5 cellular contexts compared by ENCODE assay signal in genomic region chr2:157903051-157903625, GRCh38.
"Had no signal": no experiment of that assay in that cellular context is flagged by ENCODE, and none has a peak within 500 bp of the region (broad histone marks: within the 10 kb centered on the region; RNA-seq: fewer than 3 reads in every experiment).

No MANE protein-coding gene starts in this region.

- H3K27ac Mint-ChIP-seq: activated naive CD4-positive, alpha-beta T cell treated with anti-CD3 and anti-CD28 coated beads, Interleukin-2, amount 10 ng/mL, durations not matched to agents 7 days and 5 days; nephron; stimulated activated naive CD8-positive, alpha-beta T cell treated with anti-CD3 and anti-CD28 coated beads, Interleukin-15, amount 100 ng/mL, for 72 hours had no signal

- DNase-seq: activated naive CD4-positive, alpha-beta T cell treated with anti-CD3 and anti-CD28 coated beads, Interleukin-2, amount 10 ng/mL, durations not matched to agents 7 days and 5 days; activated T-cell treated with anti-CD3 and anti-CD28 coated beads for 4 hours; glutamatergic neuron; stimulated activated naive CD8-positive, alpha-beta T cell treated with anti-CD3 and anti-CD28 coated beads, Interleukin-15, amount 100 ng/mL, for 72 hours had no signal

- H3K4me3 Mint-ChIP-seq: activated naive CD4-positive, alpha-beta T cell treated with anti-CD3 and anti-CD28 coated beads, Interleukin-2, amount 10 ng/mL, durations not matched to agents 7 days and 5 days; nephron; stimulated activated naive CD8-positive, alpha-beta T cell treated with anti-CD3 and anti-CD28 coated beads, Interleukin-15, amount 100 ng/mL, for 72 hours had no signal

- H3K27me3 Mint-ChIP-seq: activated naive CD4-positive, alpha-beta T cell treated with anti-CD3 and anti-CD28 coated beads, Interleukin-2, amount 10 ng/mL, durations not matched to agents 7 days and 5 days; stimulated activated naive CD8-positive, alpha-beta T cell treated with anti-CD3 and anti-CD28 coated beads, Interleukin-15, amount 100 ng/mL, for 72 hours had no signal

- H3K9me3 Mint-ChIP-seq: activated naive CD4-positive, alpha-beta T cell treated with anti-CD3 and anti-CD28 coated beads, Interleukin-2, amount 10 ng/mL, durations not matched to agents 7 days and 5 days; nephron; stimulated activated naive CD8-positive, alpha-beta T cell treated with anti-CD3 and anti-CD28 coated beads, Interleukin-15, amount 100 ng/mL, for 72 hours had no signal
